In the genomic region with DNA sequence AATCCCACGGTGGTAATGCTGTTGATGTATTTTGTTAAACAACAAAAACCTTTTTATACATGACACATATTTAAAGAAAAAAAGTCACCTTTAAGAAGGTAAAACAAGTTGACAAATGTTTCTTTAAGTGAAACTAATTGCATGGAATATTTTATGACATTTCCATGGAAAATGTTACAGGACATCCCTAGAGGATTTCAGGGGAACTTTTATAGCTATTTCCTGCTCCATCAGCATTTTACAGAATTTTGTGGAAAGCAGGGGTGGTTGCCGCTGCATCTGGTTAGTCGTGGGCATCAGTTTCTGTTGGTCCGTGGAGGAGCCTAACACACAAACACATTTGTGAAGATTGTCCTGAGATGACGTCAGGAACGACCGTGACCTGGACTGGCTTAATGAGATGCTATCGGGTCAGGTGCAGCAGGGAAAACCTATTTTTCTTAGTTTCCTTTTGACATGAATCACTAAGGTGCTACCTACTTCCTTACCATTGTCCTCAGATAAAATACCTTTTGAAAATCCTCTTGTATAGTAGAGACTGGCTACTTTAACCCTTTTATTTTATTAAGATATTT, we compare ENCODE assay signal across 30 cellular contexts.
"Had no signal": no experiment of that assay in that cellular context is flagged by ENCODE, and none has a peak within 500 bp of the region (broad histone marks: within the 10 kb centered on the region; RNA-seq: fewer than 3 reads in every experiment).

No MANE protein-coding gene starts in this region.

- H3K9me3 ChIP-seq: ascending aorta, body of pancreas, SJCRH30, SK-N-SH had no signal

- H3K4me1 Mint-ChIP-seq: activated naive CD4-positive, alpha-beta T cell treated with anti-CD3 and anti-CD28 coated beads, Interleukin-2, amount 50 U/mL, for 24 hours; central memory CD8-positive, alpha-beta T cell had no signal

- H3K4me1 ChIP-seq: ascending aorta had no signal

- FAIRE-seq: bronchial epithelial cell had no signal

- H3K27ac ChIP-seq: ascending aorta, body of pancreas, RWPE1, SJCRH30 had no signal

- H3K9me3 Mint-ChIP-seq: activated naive CD4-positive, alpha-beta T cell treated with anti-CD3 and anti-CD28 coated beads, Interleukin-2, amount 50 U/mL, for 24 hours; central memory CD8-positive, alpha-beta T cell had no signal

- DNase-seq: activated CD4-positive, alpha-beta T cell treated with anti-CD3 and anti-CD28 coated beads for 48 hours; activated CD4-positive, alpha-beta T cell treated with anti-CD3 and anti-CD28 coated beads, Interleukin-2, amount 50 U/mL, for 4 hours; activated CD4-positive, CD25-positive, alpha-beta regulatory T cell treated with anti-CD3 and anti-CD28 coated beads, Interleukin-2, amount 50 U/mL, for 72 hours; activated CD8-positive, alpha-beta memory T cell treated with anti-CD3 and anti-CD28 coated beads, Interleukin-2, amount 50 U/mL, for 48 hours; activated CD8-positive, alpha-beta T cell treated with anti-CD3 and anti-CD28 coated beads, Interleukin-2, amount 10 ng/mL, durations not matched to agents 7 days and 5 days; activated effector memory CD4-positive, alpha-beta T cell treated with Interleukin-2 at 50 U/mL for 16 hours; activated naive CD4-positive, alpha-beta T cell; activated T-cell treated with anti-CD3 and anti-CD28 coated beads, Interleukin-2, amount 50 U/mL, for 1 hour; amniotic stem cell; body of pancreas; MM.1S; NCI-H1105; NCI-H1436; NCI-H187; NCI-H2081; NCI-H510A treated with DMSO at 0.1 percent for 48 hours; NCI-H69; NK-92 treated with Interleukin-12 subunit alpha and Interleukin-12 subunit beta, amount 100 ng/mL, for 24 hours; OCI-M1; Right ventricle myocardium superior; SJCRH30; SK-N-SH had no signal

- H3K9ac ChIP-seq: SK-N-SH had no signal

- H3K27ac Mint-ChIP-seq: activated CD8-positive, alpha-beta T cell treated with anti-CD3 and anti-CD28 coated beads, Interleukin-2, amount 10 ng/mL, durations not matched to agents 7 days and 5 days; activated naive CD4-positive, alpha-beta T cell treated with anti-CD3 and anti-CD28 coated beads, Interleukin-2, amount 50 U/mL, for 24 hours; activated T-helper 1 cell treated with anti-CD3 and anti-CD28 coated beads, Interleukin-12 subunit alpha, Interleukin-12 subunit beta, Interleukin-2, Interleukin-4 antibody, amounts not matched to agents 30 ng/mL and 10 ng/mL and 1 ng/mL, durations not matched to agents 14 hours and 24 hours and 36 hours; WTC11 had no signal

- H3K4me3 ChIP-seq: ascending aorta, body of pancreas, SJCRH30 had no signal

- ATAC-seq: activated CD8-positive, alpha-beta T cell treated with anti-CD3 and anti-CD28 coated beads, Interleukin-2, amount 10 ng/mL, durations not matched to agents 7 days and 5 days; body of pancreas; Panc1; WTC11 had no signal

- H3K4me3 Mint-ChIP-seq: activated CD8-positive, alpha-beta T cell treated with anti-CD3 and anti-CD28 coated beads, Interleukin-2, amount 10 ng/mL, durations not matched to agents 7 days and 5 days; activated naive CD4-positive, alpha-beta T cell treated with anti-CD3 and anti-CD28 coated beads, Interleukin-2, amount 50 U/mL, for 24 hours; activated T-helper 1 cell treated with anti-CD3 and anti-CD28 coated beads, Interleukin-12 subunit alpha, Interleukin-12 subunit beta, Interleukin-2, Interleukin-4 antibody, amounts not matched to agents 30 ng/mL and 10 ng/mL and 1 ng/mL, durations not matched to agents 14 hours and 24 hours and 36 hours; central memory CD8-positive, alpha-beta T cell; WTC11 had no signal

- H3K4me2 ChIP-seq: SK-N-SH had no signal

- H3K27me3 ChIP-seq: ascending aorta, body of pancreas, SJCRH30 had no signal

- H3K36me3 Mint-ChIP-seq: activated naive CD4-positive, alpha-beta T cell treated with anti-CD3 and anti-CD28 coated beads, Interleukin-2, amount 50 U/mL, for 24 hours; WTC11 had no signal

- H3K36me3 ChIP-seq: ascending aorta, SJCRH30 had no signal
